In the genomic region with DNA sequence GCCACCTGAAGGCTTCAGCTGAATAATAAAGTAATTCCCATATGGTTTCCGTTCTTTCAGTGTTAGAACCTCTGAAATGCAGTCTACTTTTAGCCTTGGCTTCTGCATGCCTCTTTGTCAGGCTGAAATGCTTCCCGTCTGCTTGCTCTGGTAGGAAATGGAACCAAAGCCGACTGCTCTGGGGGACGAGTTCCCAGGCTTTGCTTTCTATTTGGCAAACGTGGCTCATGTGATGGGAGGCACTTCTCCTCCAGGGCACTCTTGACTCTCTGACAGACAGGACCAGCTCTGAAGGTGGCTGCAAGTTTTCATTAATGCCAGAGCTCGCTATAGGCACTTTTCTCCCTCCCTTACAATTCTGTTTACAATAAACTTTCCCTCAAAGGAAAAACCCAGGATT, we compare ENCODE assay signal across 8 cellular contexts.
A peak's percentile ranks its signal among the peaks of the same experiment; 100 is the strongest.
DNase-seq lines count a peak whose midpoint lies in the region; ATAC-seq, FAIRE-seq and TF ChIP-seq lines count a peak whose summit lies in the region.

No MANE protein-coding gene starts in this region.

- FAIRE-seq in HepG2 (lab: Jason Lieb, UNC), result no peak

- no peaks in the 10 kb centered on the region for H3K9me3 ChIP-seq in liver (ENCODE audit: control insufficient read depth in 4 of 4, low read length in 3 of 4)
- no peaks in the 10 kb centered on the region for H3K9me3 ChIP-seq in HepG2 (ENCODE audit: low read length)

- no peak overlapping the region for H3K4me3 ChIP-seq in liver (ENCODE audit: low read depth in 1 of 3, low read length in 3 of 3)
- H3K4me3 ChIP-seq in HepG2 (replicated peaks in 1 of 3; ENCODE audit: insufficient read depth in 1 of 3, low read depth in 2 of 3, low read length in 3 of 3), result no peak overlapping the region

- CTCF ChIA-PET in HepG2 (lab: Yijun Ruan, JAX; ENCODE audit: low intra/inter-chr PET ratio, low total read pairs), result no interaction called here

- H3K36me3 ChIP-seq in liver (ENCODE audit: control insufficient read depth in 4 of 4, insufficient read depth in 3 of 4, low read depth in 1 of 4, low read length in 3 of 4), result no peaks in the 10 kb centered on the region
- no peaks in the 10 kb centered on the region for H3K36me3 ChIP-seq in HepG2 (replicated peaks in 1 of 2; ENCODE audit: control insufficient read depth in 1 of 2, insufficient read depth in 2 of 2, low read length in 2 of 2)

- no peaks in the 10 kb centered on the region for H3K27me3 ChIP-seq in liver (ENCODE audit: control insufficient read depth in 4 of 4, insufficient read depth in 4 of 4, low read length in 3 of 4)
- H3K27me3 ChIP-seq in HepG2 (ENCODE audit: control insufficient read depth in 1 of 2, insufficient read depth in 2 of 2, low read length in 2 of 2), result no peaks in the 10 kb centered on the region

- TF ChIP-seq RAD21 in liver (IDR thresholded peaks at IDR 0.05) (peak in 1 of 2 donors; percentile 32), HepG2 (CRISPR knock-in tag; IDR thresholded peaks at IDR 0.05) (no peak)

- H4K20me1 ChIP-seq in HepG2 (ENCODE audit: insufficient read depth, low read length), result no peaks in the 10 kb centered on the region

- H3K4me1 ChIP-seq in liver (ENCODE audit: control insufficient read depth in 4 of 4, insufficient read depth in 4 of 4, low read length in 3 of 4) (peaks cover 0 to 4% (median 0%) of the 10 kb centered on the region in 4 donors), HepG2 (ENCODE audit: insufficient read depth, low read length) (no peaks in the 10 kb centered on the region)

- POLR2A ChIA-PET in HepG2 (lab: Yijun Ruan, JAX), result no interaction called here

- WGBS in liver, result 45% methylated on average over 6 of the region's 6 CpGs
- WGBS in HepG2 (ENCODE audit: low lambda C conversion rate), result 3% methylated on average over 6 of the region's 6 CpGs

- ATAC-seq in HepG2 (no peak), GM18861 (IDR thresholded peaks at IDR 0.05; ENCODE audit: unreplicated experiment) (no peak)

- DNase-seq in HepG2 (ENCODE audit: low spot score) (no peak), fibroblast of peridontal ligament (ENCODE audit: extremely low read depth) (peak; percentile 64), myocyte (ENCODE audit: low read depth) (peak; percentile 45), SW 1271 (lab: John Stamatoyannopoulos, UW) (no peak), NCI-H69 (lab: John Stamatoyannopoulos, UW) (no peak), NOMO-1 treated with dmso at 0.1 percent for 144 hours (lab: John Stamatoyannopoulos, UW; ENCODE audit: unreplicated experiment) (no peak)

- intact Hi-C loops in HepG2 (cut with micrococcal nuclease; ENCODE audit: unreplicated experiment), result no loop called here

- H3K9ac ChIP-seq in liver (ENCODE audit: low read depth in 1 of 2, low read length in 2 of 2), result no peak overlapping the region
- no peak overlapping the region for H3K9ac ChIP-seq in HepG2 (ENCODE audit: insufficient read depth, low read depth, low read length)

- no TSS peak for BruUV-seq in HepG2 (replicated peaks; lab: Mats Ljungman, UMichigan)

- in situ Hi-C loops in HepG2 (cut with HindIII; ENCODE audit: extremely low pct_ligation_motif_present, low pct_unique_long_range_greater_than_20kb), result no loop called here

- no peak for TF ChIP-seq POLR2A in HepG2 (IDR thresholded peaks at IDR 0.05; ENCODE audit: insufficient read depth in 1 of 2, low read depth in 2 of 2, low read length in 2 of 2)

- TF ChIP-seq EP300 in HepG2 (IDR thresholded peaks at IDR 0.05; ENCODE audit: low read depth in 2 of 2, low read length in 2 of 2), result no peak
- TF ChIP-seq EP300 in HepG2 (CRISPR knock-in tag; IDR thresholded peaks at IDR 0.05; ENCODE audit: borderline replicate concordance), result no peak

- no peak for TF ChIP-seq CTCF in liver (IDR thresholded peaks at IDR 0.05; ENCODE audit: low read depth, low read length, missing input control)
- no peak for TF ChIP-seq CTCF in HepG2 (CRISPR knock-in tag; IDR thresholded peaks at IDR 0.05)

- no peak overlapping the region for H2AFZ ChIP-seq in HepG2 (ENCODE audit: low read length)

- H3K79me2 ChIP-seq in HepG2 (ENCODE audit: insufficient read depth, low read length), result no peaks in the 10 kb centered on the region

- no peak overlapping the region for H3K4me2 ChIP-seq in HepG2 (ENCODE audit: low read depth, low read length)

- H3K27ac ChIP-seq in liver (ENCODE audit: low read depth in 1 of 2, low read length in 2 of 2), result no peak overlapping the region
- H3K27ac ChIP-seq in HepG2 (ENCODE audit: extremely low read length, insufficient read depth, low read length), result no peak overlapping the region

TF ChIP-seq in liver, 16 proteins besides CTCF, POLR2A, EP300 and RAD21:
- no peak for TF ChIP-seq NR2F2 (IDR thresholded peaks at IDR 0.05)
- TF ChIP-seq GABPA (IDR thresholded peaks at IDR 0.05 in 1 of 2, conservative IDR thresholded peaks at IDR 0.05 in 1 of 2), result no peak
- no peak for TF ChIP-seq RXRA (IDR thresholded peaks at IDR 0.05)
- TF ChIP-seq EGR1 (IDR thresholded peaks at IDR 0.05; ENCODE audit: low read depth in 2 of 2), result no peak
- no peak for TF ChIP-seq SP1 (IDR thresholded peaks at IDR 0.05)
- TF ChIP-seq, protein P1, sequence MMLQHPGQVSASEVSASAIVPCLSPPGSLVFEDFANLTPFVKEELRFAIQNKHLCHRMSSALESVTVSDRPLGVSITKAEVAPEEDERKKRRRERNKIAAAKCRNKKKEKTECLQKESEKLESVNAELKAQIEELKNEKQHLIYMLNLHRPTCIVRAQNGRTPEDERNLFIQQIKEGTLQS (IDR thresholded peaks at IDR 0.05), result no peak
- no peak for TF ChIP-seq FOXA1 (IDR thresholded peaks at IDR 0.05)
- TF ChIP-seq YY1 (IDR thresholded peaks at IDR 0.05), result peak; percentile 20

TF ChIP-seq in HepG2, 621 proteins besides CTCF, POLR2A, EP300 and RAD21:
- TF ChIP-seq NCOA2 (CRISPR knock-in tag; IDR thresholded peaks at IDR 0.05), result no peak
TF ChIP-seq in HepG2: peak in this region for 0.

Comparison
In these comparisons a context has a peak if more than half of its experiments do, and no peak if none do; other contexts are left out.
1. DNase-seq: peak in fibroblast of peridontal ligament (single experiment) and myocyte (single experiment); none in HepG2 (single experiment), SW 1271 (0 of 2), NCI-H69 (single experiment) and NOMO-1 treated with dmso at 0.1 percent for 144 hours (single experiment).